ENCODE assay signal across 8 cellular contexts in the genomic region with DNA sequence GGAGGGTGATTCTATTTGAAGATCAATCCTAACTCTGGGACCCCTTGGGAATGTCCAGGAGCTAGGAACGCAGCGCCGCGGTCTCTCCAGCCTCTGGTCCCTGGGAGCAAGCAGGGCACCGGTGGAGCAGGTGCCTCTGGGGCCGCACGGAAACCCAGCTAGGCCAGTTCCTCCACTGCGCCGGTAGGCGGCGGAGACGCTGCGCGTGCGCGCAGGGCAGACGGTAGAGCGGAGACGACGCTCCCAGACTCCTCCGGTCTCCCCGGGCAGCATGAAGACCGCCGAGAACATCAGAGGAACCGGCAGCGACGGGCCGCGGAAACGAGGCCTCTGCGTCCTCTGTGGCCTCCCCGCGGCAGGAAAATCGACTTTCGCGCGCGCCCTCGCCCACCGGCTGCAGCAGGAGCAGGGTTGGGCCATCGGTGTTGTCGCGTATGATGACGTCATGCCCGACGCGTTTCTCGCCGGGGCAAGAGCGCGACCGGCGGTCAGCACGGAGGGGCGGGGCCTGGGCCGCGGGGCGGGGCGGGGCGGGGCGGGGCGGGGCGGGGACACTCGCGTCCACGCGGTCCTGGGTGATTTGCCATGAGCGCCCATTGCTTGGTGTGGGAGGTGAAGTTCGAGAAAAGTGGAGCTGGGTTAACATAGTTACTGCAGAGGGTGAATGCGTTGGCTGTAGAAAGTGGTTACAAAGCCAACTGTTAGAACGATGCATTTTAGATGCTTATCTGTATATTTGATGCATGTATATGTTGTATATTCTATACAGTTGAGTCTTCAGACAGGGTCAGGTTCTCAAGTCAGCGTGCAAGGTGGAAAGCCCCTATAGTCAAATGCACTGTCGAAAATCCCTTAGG. TPM values are rescaled to one million over a fixed set of nuclear protein-coding genes. Genes with fewer than 3 reads are reported as not detected.
DNase-seq lines count a peak whose midpoint lies in the region; ATAC-seq and TF ChIP-seq lines count a peak whose summit lies in the region.

A gene with protein sequence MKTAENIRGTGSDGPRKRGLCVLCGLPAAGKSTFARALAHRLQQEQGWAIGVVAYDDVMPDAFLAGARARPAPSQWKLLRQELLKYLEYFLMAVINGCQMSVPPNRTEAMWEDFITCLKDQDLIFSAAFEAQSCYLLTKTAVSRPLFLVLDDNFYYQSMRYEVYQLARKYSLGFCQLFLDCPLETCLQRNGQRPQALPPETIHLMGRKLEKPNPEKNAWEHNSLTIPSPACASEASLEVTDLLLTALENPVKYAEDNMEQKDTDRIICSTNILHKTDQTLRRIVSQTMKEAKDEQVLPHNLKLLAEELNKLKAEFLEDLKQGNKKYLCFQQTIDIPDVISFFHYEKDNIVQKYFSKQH (plus strand): TSS at position 193 of the 857 bp plus-strand sequence. CDS start 79 bp downstream, at position 272.

- peaks cover 15% of the 10 kb centered on the region for H3K36me3 Mint-ChIP-seq in CD8-positive, alpha-beta T cell
- peaks cover 1% of the 10 kb centered on the region for H3K36me3 Mint-ChIP-seq in activated CD4-positive, alpha-beta memory T cell treated with anti-CD3 and anti-CD28 coated beads for 36 hours

- POLR2A ChIA-PET in CD8-positive, alpha-beta T cell (lab: Charles Lee): interaction anchor here (0.6 to 2.8 kb wide), 5 partner anchors 19 to 43 kb away, joined by 3 to 31 read pairs (median 5); a partner anchor contains a TSS
- POLR2A ChIA-PET in activated CD4-positive, alpha-beta memory T cell treated with anti-CD3 and anti-CD28 coated beads for 36 hours (lab: Charles Lee): interaction anchor here (1.1 to 3.5 kb wide), 3 partner anchors 26 to 101 kb away, joined by 4 to 34 read pairs (median 8); a partner anchor contains a TSS

- intact Hi-C loops in CD8-positive, alpha-beta T cell (cut with DNase I, micrococcal nuclease): loop anchor here (1.0 to 10.0 kb wide), 5 partner anchors 26 to 264 kb away; a partner anchor contains a TSS
- intact Hi-C loops in activated CD4-positive, alpha-beta memory T cell treated with anti-CD3 and anti-CD28 coated beads for 36 hours (cut with micrococcal nuclease): loop anchor here (1.0 kb wide), 3 partner anchors 26 to 101 kb away; a partner anchor contains a TSS
- intact Hi-C loops in dorsolateral prefrontal cortex (cut with DNase I) (loop anchor here in 1 of 2 donors (1.0 kb wide), 2 partner anchors 26 to 28 kb away; a partner anchor contains a TSS), lower leg skin (cut with DNase I; ENCODE audit: low total_unique reads) (no loop called here)

- peak within 1 kb of the TSS; percentile 96 for H3K27ac ChIP-seq in CD8-positive, alpha-beta T cell (ENCODE audit: low read depth, low read length)
- peak within 1 kb of the TSS; percentile 76 to 100 (median 98) for H3K27ac ChIP-seq in dorsolateral prefrontal cortex

- 1 to 2% methylated on average over 32 to 55 of the region's 73 CpGs for WGBS in lower leg skin, 2 donors

- peak within 1 kb of the TSS; percentile 98 for H3K27ac Mint-ChIP-seq in CD8-positive, alpha-beta T cell
- peak within 1 kb of the TSS; percentile 94 for H3K27ac Mint-ChIP-seq in activated CD4-positive, alpha-beta memory T cell treated with anti-CD3 and anti-CD28 coated beads for 36 hours

- no peak for TF ChIP-seq POLR2A in lower leg skin (IDR thresholded peaks at IDR 0.05)

- H3K9me3 Mint-ChIP-seq in CD8-positive, alpha-beta T cell: no peaks in the 10 kb centered on the region
- H3K9me3 Mint-ChIP-seq in activated CD4-positive, alpha-beta memory T cell treated with anti-CD3 and anti-CD28 coated beads for 36 hours: no peaks in the 10 kb centered on the region

- DNase-seq in CD8-positive, alpha-beta T cell: peak; percentile 78 to 94 (median 86)
- DNase-seq in NCI-H774 (lab: John Stamatoyannopoulos, UW) (peak; percentile 70), dorsolateral prefrontal cortex (peak; percentile 77 to 93 (median 88)), lower leg skin (ENCODE audit: low spot score in 2 of 2) (peak; percentile 83 to 97)
- peak; percentile 91 for DNase-seq in activated CD4-positive, alpha-beta memory T cell treated with anti-CD3 and anti-CD28 coated beads for 36 hours
- DNase-seq in stimulated activated CD4-positive, alpha-beta T cell treated with anti-CD3 and anti-CD28 coated beads, Interleukin-4, amount 100 ng/mL, for 4 hours: peak; percentile 85 to 86

- no peaks in the 10 kb centered on the region for H3K36me3 ChIP-seq in CD8-positive, alpha-beta T cell (ENCODE audit: insufficient read depth, low read length)

- H3K4me3 ChIP-seq in CD8-positive, alpha-beta T cell (ENCODE audit: low read depth, low read length): peak within 1 kb of the TSS; percentile 86
- H3K4me3 ChIP-seq in dorsolateral prefrontal cortex: peak within 1 kb of the TSS; percentile 57 to 98 (median 83)
- peak within 1 kb of the TSS; percentile 39 for H3K4me3 ChIP-seq in lower leg skin (ENCODE audit: low read depth, poor library complexity, severe bottlenecking)

- H3K9me3 ChIP-seq in CD8-positive, alpha-beta T cell (ENCODE audit: low read length): no peaks in the 10 kb centered on the region

- CTCF ChIA-PET in CD8-positive, alpha-beta T cell (lab: Charles Lee): interaction anchor here (0.6 to 2.3 kb wide), 7 partner anchors 10 to 173 kb away, joined by 3 to 7 read pairs (median 4); a partner anchor contains a TSS
- CTCF ChIA-PET in activated CD4-positive, alpha-beta memory T cell treated with anti-CD3 and anti-CD28 coated beads for 36 hours (lab: Charles Lee): interaction anchor here (0.6 to 3.1 kb wide), 17 partner anchors 10 to 1141 kb away, joined by 3 to 14 read pairs (median 4); a partner anchor contains a TSS

- no peaks in the 10 kb centered on the region for H3K27me3 ChIP-seq in CD8-positive, alpha-beta T cell (ENCODE audit: insufficient read depth, low read length)
- no peaks in the 10 kb centered on the region for H3K27me3 ChIP-seq in dorsolateral prefrontal cortex

- H3K27me3 Mint-ChIP-seq in CD8-positive, alpha-beta T cell (ENCODE audit: low read depth): peaks cover 4% of the 10 kb centered on the region
- no peaks in the 10 kb centered on the region for H3K27me3 Mint-ChIP-seq in activated CD4-positive, alpha-beta memory T cell treated with anti-CD3 and anti-CD28 coated beads for 36 hours

- peaks cover 19% of the 10 kb centered on the region for H3K4me1 Mint-ChIP-seq in CD8-positive, alpha-beta T cell (ENCODE audit: low read depth)
- peaks cover 16% of the 10 kb centered on the region for H3K4me1 Mint-ChIP-seq in activated CD4-positive, alpha-beta memory T cell treated with anti-CD3 and anti-CD28 coated beads for 36 hours (ENCODE audit: low read depth)

- H3K4me3 Mint-ChIP-seq in CD8-positive, alpha-beta T cell: peak within 1 kb of the TSS; percentile 95
- peak within 1 kb of the TSS; percentile 82 for H3K4me3 Mint-ChIP-seq in activated CD4-positive, alpha-beta memory T cell treated with anti-CD3 and anti-CD28 coated beads for 36 hours

- TF ChIP-seq CTCF in CD8-positive, alpha-beta T cell (IDR thresholded peaks at IDR 0.05): peak; percentile 91
- TF ChIP-seq CTCF in dorsolateral prefrontal cortex (IDR thresholded peaks at IDR 0.05 in 54 of 56, conservative IDR thresholded peaks at IDR 0.05 in 2 of 56; ENCODE audit: low read depth in 1 of 56, partially characterized antibody in 56 of 56) (peak; percentile 66 to 98 (median 91)), lower leg skin (IDR thresholded peaks at IDR 0.05) (peak in 1 of 3 donors; percentile 98)

- peaks cover 12% of the 10 kb centered on the region for H3K4me1 ChIP-seq in CD8-positive, alpha-beta T cell (ENCODE audit: insufficient read depth, low read length)

- peak; percentile 96 for ATAC-seq in CD8-positive, alpha-beta T cell
- ATAC-seq in GM19452 (IDR thresholded peaks at IDR 0.05; ENCODE audit: unreplicated experiment) (peak; percentile 98), HG03575 (IDR thresholded peaks at IDR 0.05; ENCODE audit: extremely low read depth, insufficient number of reproducible peaks, low FRiP score, unreplicated experiment) (peak; percentile 55)

RNA-seq across cellular contexts. Expression of the gene that starts here (rescaled TPM):
- total RNA-seq in CD8-positive, alpha-beta T cell: 10 to 100 TPM; 20.5 to 20.9 TPM
- total RNA-seq in activated CD4-positive, alpha-beta memory T cell treated with anti-CD3 and anti-CD28 coated beads for 36 hours: 1 to 10 TPM; 3.2 to 3.4 TPM
- total RNA-seq in dorsolateral prefrontal cortex (10 to 100 TPM in 119 of 120 experiments, 1 to 10 TPM in 1; 9.6 to 22.9 (median 14.7) TPM), lower leg skin (1 to 10 TPM in 3 of 4 donors, under 1 TPM in 1; 0.84 to 5.7 (median 2.2) TPM)

Comparison
In these comparisons a context has a peak if more than half of its experiments do, and no peak if none do; other contexts are left out.
1. Peak in every context shown above with its lines: DNase-seq, ATAC-seq, H3K4me3 ChIP-seq and H3K27ac ChIP-seq.